1 cellular context compared by ENCODE assay signal in genomic region chr6:15853259-15853658, GRCh38.
TF ChIP-seq lines count a peak whose summit lies in the region.

No MANE protein-coding gene starts in this region.

TF ChIP-seq in K562, 482 proteins besides CTCF, POLR2A, EP300 and RAD21 (continued from another document):
- 0 out of 2 replicates have a peak, but pooled peaks have one; percentile 17 for TF ChIP-seq MGA (IDR thresholded peaks at IDR 0.05)
- no peak for TF ChIP-seq ZNF586 (CRISPR knock-in tag; conservative IDR thresholded peaks at IDR 0.05)
- TF ChIP-seq, protein P1, sequence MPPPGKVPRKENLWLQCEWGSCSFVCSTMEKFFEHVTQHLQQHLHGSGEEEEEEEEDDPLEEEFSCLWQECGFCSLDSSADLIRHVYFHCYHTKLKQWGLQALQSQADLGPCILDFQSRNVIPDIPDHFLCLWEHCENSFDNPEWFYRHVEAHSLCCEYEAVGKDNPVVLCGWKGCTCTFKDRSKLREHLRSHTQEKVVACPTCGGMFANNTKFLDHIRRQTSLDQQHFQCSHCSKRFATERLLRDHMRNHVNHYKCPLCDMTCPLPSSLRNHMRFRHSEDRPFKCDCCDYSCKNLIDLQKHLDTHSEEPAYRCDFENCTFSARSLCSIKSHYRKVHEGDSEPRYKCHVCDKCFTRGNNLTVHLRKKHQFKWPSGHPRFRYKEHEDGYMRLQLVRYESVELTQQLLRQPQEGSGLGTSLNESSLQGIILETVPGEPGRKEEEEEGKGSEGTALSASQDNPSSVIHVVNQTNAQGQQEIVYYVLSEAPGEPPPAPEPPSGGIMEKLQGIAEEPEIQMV (tag; conservative IDR thresholded peaks at IDR 0.05; ENCODE audit: low read depth), result no peak
- peak; percentile 83 for TF ChIP-seq ZNF512 (tag; IDR thresholded peaks at IDR 0.05)
- TF ChIP-seq MCM3 (IDR thresholded peaks at IDR 0.05), result 0 out of 2 replicates have a peak, but pooled peaks have one; percentile 23
- TF ChIP-seq THRAP3 (IDR thresholded peaks at IDR 0.05; ENCODE audit: borderline replicate concordance), result 0 out of 2 replicates have a peak, but pooled peaks have one; percentile 72
- TF ChIP-seq NFRKB (IDR thresholded peaks at IDR 0.05; ENCODE audit: low read depth), result no peak
TF ChIP-seq in K562: peak in this region for 5.
